Comparison of ENCODE assay signal across 8 cellular contexts in genomic region chr6:42043787-42044475, GRCh38. TPM values are rescaled to one million over a fixed set of nuclear protein-coding genes. Genes with fewer than 3 reads are reported as not detected.
DNase-seq lines count a peak whose midpoint lies in the region; ATAC-seq and TF ChIP-seq lines count a peak whose summit lies in the region.

No MANE protein-coding gene starts in this region.

- H3K27ac ChIP-seq in cingulate gyrus (ENCODE audit: low read depth, low read length) = peak overlapping the region; percentile 75

- WGBS in lower leg skin, 2 donors = 32 to 41% methylated on average over 20 to 21 of the region's 21 CpGs

- ATAC-seq in HG03469 (IDR thresholded peaks at IDR 0.05; ENCODE audit: unreplicated experiment) = peak; percentile 33

- no peak for TF ChIP-seq POLR2A in lower leg skin (IDR thresholded peaks at IDR 0.05)

- intact Hi-C loops in lower leg skin (cut with DNase I; ENCODE audit: low total_unique reads) = loop anchor here (5.0 kb wide), 2 partner anchors 102 to 262 kb away; partner anchors contain the start of genes CCND3 and PRICKLE4

- H3K4me3 ChIP-seq in lower leg skin (ENCODE audit: low read depth, poor library complexity, severe bottlenecking) = no peak overlapping the region

- TF ChIP-seq CTCF in lower leg skin (IDR thresholded peaks at IDR 0.05) = peak in 1 of 3 donors; percentile 94

- DNase-seq in NCI-H2081 (lab: John Stamatoyannopoulos, UW) = peak; percentile 75 to 85
- DNase-seq in NCI-H2081 treated with DMSO at 0.1 percent for 48 hours (lab: John Stamatoyannopoulos, UW) = no peak
- peak; percentile 93 for DNase-seq in NCI-H748 treated with DMSO at 0.1 percent for 48 hours (lab: John Stamatoyannopoulos, UW)
- peak; percentile 96 for DNase-seq in activated CD4-positive, alpha-beta T cell treated with anti-CD3 and anti-CD28 coated beads, Interleukin-2, amount 50 U/mL, for 1 hour
- DNase-seq in lower leg skin (ENCODE audit: low spot score in 2 of 2) = peak; percentile 81 to 97
- DNase-seq in stimulated activated CD4-positive, alpha-beta T cell treated with anti-CD3 and anti-CD28 coated beads, TNF-alpha, amount 100 ng/mL, for 1 hour (ENCODE audit: low read depth in 3 of 3, low spot score in 1 of 3) = peak; percentile 74 to 93 (median 86)

RNA-seq across cellular contexts. Expression of gene TAF8, which starts 6.4 kb away (rescaled TPM):
- total RNA-seq in lower leg skin = 10 to 100 TPM; 15.8 to 24.0 (median 18.9) TPM
